In the genomic region with DNA sequence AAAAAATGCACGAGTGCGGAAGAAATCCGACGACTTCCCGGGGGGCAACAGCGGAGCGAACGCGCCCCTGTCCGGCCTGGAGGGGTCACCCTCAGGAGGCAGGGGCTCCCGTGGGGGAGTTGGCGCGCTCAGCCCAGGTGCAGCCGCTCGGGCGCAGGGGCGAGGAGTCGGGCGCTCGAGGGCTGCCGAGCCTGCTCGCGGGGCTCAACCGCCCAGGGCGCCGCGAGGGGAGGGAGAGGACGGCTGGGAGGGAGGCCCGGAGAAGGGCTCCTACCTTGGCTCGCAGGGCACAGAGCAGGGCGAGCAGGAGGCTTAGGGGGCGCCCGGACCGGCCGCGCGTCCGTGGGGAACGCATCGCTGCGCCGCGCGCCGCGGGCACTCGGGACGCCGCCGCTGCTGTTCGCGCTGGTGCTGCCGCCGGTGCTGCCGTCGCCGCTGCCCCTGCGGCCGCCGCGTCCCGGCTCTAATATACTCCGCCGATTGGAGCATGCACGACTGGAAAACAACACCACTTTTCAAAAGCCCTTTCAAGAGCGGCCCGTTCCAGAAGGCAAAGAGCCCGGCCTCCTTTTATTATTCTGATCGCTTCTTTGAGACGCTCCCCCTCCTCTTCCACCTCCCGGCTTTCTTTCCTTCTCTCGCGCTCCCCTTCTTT, we compare ENCODE assay signal across 8 cellular contexts. TPM values are rescaled to one million over a fixed set of nuclear protein-coding genes. Genes with fewer than 3 reads are reported as not detected.
DNase-seq lines count a peak whose midpoint lies in the region; ATAC-seq, FAIRE-seq and TF ChIP-seq lines count a peak whose summit lies in the region.

No MANE protein-coding gene starts in this region.

- H2AFZ ChIP-seq in keratinocyte (ENCODE audit: control insufficient read depth, low read length) = no peak overlapping the region

- in situ Hi-C loops in ACHN (cut with HindIII; ENCODE audit: low pct_ligation_motif_present, low pct_unique_long_range_greater_than_20kb, low sequenced_read_pairs) = no loop called here
- in situ Hi-C loops in GM13976 (cut with MboI; ENCODE audit: low sequenced_read_pairs, unreplicated experiment) = no loop called here

- ATAC-seq in stimulated activated memory B cell treated with anti-CD40 and anti-IgM and Interleukin-4, amounts not matched to agents 10 μg/mL and 1 μg/mL and 100 μg/mL, for 72 hours = no peak
- no peak for ATAC-seq in HG02759 (IDR thresholded peaks at IDR 0.05; ENCODE audit: unreplicated experiment)

- peak overlapping the region; percentile 94 for H3K27ac ChIP-seq in keratinocyte (ENCODE audit: control insufficient read depth, insufficient read depth, low read length)

- peaks cover 58% of the 10 kb centered on the region for H3K79me2 ChIP-seq in keratinocyte (ENCODE audit: control insufficient read depth, insufficient read depth, low read length)

- H3K4me3 ChIP-seq in bronchial epithelial cell (ENCODE audit: low read depth, low read length) (peak overlapping the region; percentile 90), keratinocyte (ENCODE audit: control insufficient read depth in 2 of 3, extremely low read depth in 1 of 3, insufficient read depth in 2 of 3, low read depth in 1 of 3, low read length in 3 of 3) (peak overlapping the region; percentile 94 to 99 (median 99))

- DNase-seq in ACHN (peak; percentile 24), GM13976 (ENCODE audit: low spot score) (peak; percentile 49), OCI-M1 (lab: John Stamatoyannopoulos, UW) (peak; percentile 71), bronchial epithelial cell (ENCODE audit: low read depth) (no peak), keratinocyte (ENCODE audit: low read depth, low spot score) (no peak), amniotic stem cell (lab: John Stamatoyannopoulos, UW) (no peak)

- FAIRE-seq in bronchial epithelial cell (lab: Jason Lieb, UNC) (no peak), keratinocyte (lab: Jason Lieb, UNC) (no peak)

- TF ChIP-seq CTCF in GM13976 (IDR thresholded peaks at IDR 0.05; ENCODE audit: borderline replicate concordance, control extremely low read depth, extremely low read depth, insufficient read depth, missing control alignments) = no peak
- TF ChIP-seq CTCF in bronchial epithelial cell (IDR thresholded peaks at IDR 0.05; ENCODE audit: insufficient read depth, low read length, severe bottlenecking) = no peak
- no peak for TF ChIP-seq CTCF in keratinocyte (optimal IDR thresholded peaks at IDR 0.05 in 1 of 3, IDR thresholded peaks at IDR 0.05 in 1 of 3, conservative IDR thresholded peaks at IDR 0.05 in 1 of 3; ENCODE audit: extremely low read depth in 1 of 3, insufficient read depth in 2 of 3, low read length in 3 of 3)

- peaks cover 30% of the 10 kb centered on the region for H4K20me1 ChIP-seq in keratinocyte (ENCODE audit: control insufficient read depth, extremely low read depth, insufficient read depth, low read length)

- H3K9me1 ChIP-seq in keratinocyte (ENCODE audit: control insufficient read depth, extremely low read depth, insufficient read depth, low read length) = peaks cover 3% of the 10 kb centered on the region

- no peaks in the 10 kb centered on the region for H3K36me3 Mint-ChIP-seq in stimulated activated memory B cell treated with anti-CD40 and anti-IgM and Interleukin-4, amounts not matched to agents 10 μg/mL and 1 μg/mL and 100 μg/mL, for 72 hours

- H3K4me1 ChIP-seq in keratinocyte (ENCODE audit: control insufficient read depth, extremely low read depth, insufficient read depth, low read length) = peaks cover 23% of the 10 kb centered on the region

- dilution Hi-C loops in keratinocyte (cut with MboI; ENCODE audit: extremely low pct_ligation_motif_present, low sequenced_read_pairs) = no loop called here

- peak overlapping the region; percentile 60 for H3K27ac Mint-ChIP-seq in stimulated activated memory B cell treated with anti-CD40 and anti-IgM and Interleukin-4, amounts not matched to agents 10 μg/mL and 1 μg/mL and 100 μg/mL, for 72 hours

- no peaks in the 10 kb centered on the region for H3K9me3 Mint-ChIP-seq in stimulated activated memory B cell treated with anti-CD40 and anti-IgM and Interleukin-4, amounts not matched to agents 10 μg/mL and 1 μg/mL and 100 μg/mL, for 72 hours

- H3K9ac ChIP-seq in keratinocyte (ENCODE audit: control insufficient read depth, extremely low read depth, insufficient read depth, low read length) = peak overlapping the region; percentile 97

- no peaks in the 10 kb centered on the region for H3K9me3 ChIP-seq in keratinocyte (ENCODE audit: control insufficient read depth, low read depth, low read length)

- peaks cover 13% of the 10 kb centered on the region for H3K36me3 ChIP-seq in bronchial epithelial cell (ENCODE audit: control insufficient read depth, insufficient read depth, low read length)
- H3K36me3 ChIP-seq in keratinocyte (ENCODE audit: control insufficient read depth in 2 of 2, extremely low read depth in 1 of 2, insufficient read depth in 2 of 2, low read length in 2 of 2) = peaks cover 13 to 34% of the 10 kb centered on the region in 2 experiments

- no peaks in the 10 kb centered on the region for H3K27me3 ChIP-seq in bronchial epithelial cell (ENCODE audit: control insufficient read depth, insufficient read depth, low read length)
- no peaks in the 10 kb centered on the region for H3K27me3 ChIP-seq in keratinocyte (ENCODE audit: control insufficient read depth, extremely low read depth, insufficient read depth, low read length)

- peaks cover 43% of the 10 kb centered on the region for H3K4me1 Mint-ChIP-seq in stimulated activated memory B cell treated with anti-CD40 and anti-IgM and Interleukin-4, amounts not matched to agents 10 μg/mL and 1 μg/mL and 100 μg/mL, for 72 hours

- H3K4me3 Mint-ChIP-seq in stimulated activated memory B cell treated with anti-CD40 and anti-IgM and Interleukin-4, amounts not matched to agents 10 μg/mL and 1 μg/mL and 100 μg/mL, for 72 hours = peak overlapping the region; percentile 74

- H3K27me3 Mint-ChIP-seq in stimulated activated memory B cell treated with anti-CD40 and anti-IgM and Interleukin-4, amounts not matched to agents 10 μg/mL and 1 μg/mL and 100 μg/mL, for 72 hours = peaks cover 69% of the 10 kb centered on the region

- H3K4me2 ChIP-seq in keratinocyte (ENCODE audit: control insufficient read depth, extremely low read depth, insufficient read depth, low read depth, low read length) = no peak overlapping the region

RNA-seq across cellular contexts. Expression of a gene that starts 0.5 kb away (rescaled TPM):
- 225 and 310 TPM in 2 replicates for total RNA-seq in bronchial epithelial cell
- 82.1 to 117 TPM (median 84.2 TPM) in 3 replicates for polyA plus RNA-seq in keratinocyte
- 69.6 TPM for polyA plus RNA-seq in keratinocyte (2011; ENCODE audit: low read depth)
- 27.6 and 29.1 TPM in 2 replicates for polyA plus RNA-seq in keratinocyte (2011; cell fraction: cytosol; rRNA removed)
- 356 and 357 TPM in 2 replicates for polyA plus RNA-seq in keratinocyte (2011; cell fraction: nucleus; rRNA removed)
- 37.1 and 115 TPM in 2 replicates for polyA plus RNA-seq in keratinocyte (2012; ENCODE audit: low replicate concordance)
- 306 to 390 TPM (median 389 TPM) in 3 replicates for polyA minus RNA-seq in keratinocyte
- polyA minus RNA-seq in keratinocyte (2011; cell fraction: cytosol; rRNA and poly(A)+ RNA removed) = 89.8 TPM
- polyA minus RNA-seq in keratinocyte (2011; cell fraction: nucleus; rRNA and poly(A)+ RNA removed) = 497 and 766 TPM in 2 replicates

Comparison
In these comparisons a context has a peak if more than half of its experiments do, and no peak if none do; other contexts are left out.
1. DNase-seq: peak in ACHN (single experiment), GM13976 (single experiment) and OCI-M1 (single experiment); none in bronchial epithelial cell (single experiment), keratinocyte (single experiment) and amniotic stem cell (single experiment).